22 cellular contexts compared by ENCODE assay signal in the genomic region with DNA sequence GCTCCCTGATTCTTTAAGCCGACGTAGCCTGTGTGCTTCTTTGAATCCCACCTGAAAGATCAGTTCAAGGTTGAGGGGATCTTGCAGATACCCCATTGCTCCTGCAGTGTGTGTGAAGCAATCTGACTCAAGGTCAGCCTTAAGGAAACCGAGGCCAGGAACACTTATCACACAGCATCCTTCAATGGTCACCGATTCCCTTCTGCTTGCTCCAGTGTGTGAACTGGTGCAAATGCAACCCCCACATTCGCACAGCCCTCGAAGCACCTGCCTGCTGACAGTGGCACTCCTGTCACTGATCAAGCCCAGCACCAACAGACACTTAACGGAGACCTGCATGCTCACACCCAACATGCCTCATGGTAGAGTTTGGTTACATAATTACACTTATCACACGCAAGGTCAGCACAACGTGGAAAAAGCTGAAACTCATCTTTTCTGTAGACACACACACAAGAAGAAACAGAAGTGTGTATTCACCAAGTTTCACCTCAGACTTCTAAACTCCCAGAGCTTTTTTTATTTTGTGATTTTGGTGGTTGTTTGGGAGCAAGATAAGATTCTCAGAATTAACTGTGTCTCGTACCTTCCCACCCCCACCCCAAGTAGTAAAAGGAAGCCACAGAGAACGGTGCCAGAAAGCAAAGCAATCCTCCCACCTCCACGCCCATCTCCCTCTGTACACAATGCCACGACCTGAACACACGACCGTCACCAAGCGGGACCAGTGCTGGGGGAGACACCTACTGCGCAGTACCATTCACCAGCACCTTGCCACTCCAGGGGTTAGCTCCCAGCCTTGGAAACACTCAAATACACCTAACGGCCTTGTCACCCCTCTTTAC. TPM values are rescaled to one million over a fixed set of nuclear protein-coding genes. Genes with fewer than 3 reads are reported as not detected.
A peak's percentile ranks its signal among the peaks of the same experiment; 100 is the strongest.
DNase-seq lines count a peak whose midpoint lies in the region; ATAC-seq, FAIRE-seq and TF ChIP-seq lines count a peak whose summit lies in the region.
"Had no signal": no experiment of that assay in that cellular context is flagged by ENCODE, and none has a peak within 500 bp of the region (broad histone marks: within the 10 kb centered on the region; RNA-seq: fewer than 3 reads in every experiment).

No MANE protein-coding gene starts in this region.

- peaks cover 64% of the 10 kb centered on the region for H3K4me1 Mint-ChIP-seq in T-helper 2 cell treated with Interferon-gamma antibody and Interleukin-4, amounts not matched to agents 5 μg/mL and 100 μg/mL, for 36 hours (ENCODE audit: low read depth)
- H3K4me1 Mint-ChIP-seq in astrocyte (ENCODE audit: low read depth, unreplicated experiment), result peaks cover 27% of the 10 kb centered on the region
- H3K4me1 Mint-ChIP-seq in stimulated activated naive CD8-positive, alpha-beta T cell treated with anti-CD3 and anti-CD28 coated beads, Interleukin-15, amount 100 ng/mL, for 72 hours, result peaks cover 44% of the 10 kb centered on the region
- peaks cover 6% of the 10 kb centered on the region for H3K4me1 Mint-ChIP-seq in mesothelial cell of epicardium

- H3K4me3 ChIP-seq in astrocyte (ENCODE audit: insufficient read depth, low read depth, low read length), result no peak overlapping the region
- H3K4me3 ChIP-seq: suprapubic skin had no signal

- H3K4me1 ChIP-seq in astrocyte (ENCODE audit: insufficient read depth, low read length), result peaks cover 11% of the 10 kb centered on the region

- H3K27ac ChIP-seq in astrocyte (ENCODE audit: low read depth, low read length), result no peak overlapping the region
- H3K27ac ChIP-seq: suprapubic skin had no signal

- no peak overlapping the region for H3K9ac ChIP-seq in astrocyte (ENCODE audit: low read length)

- intact Hi-C loops in Right ventricle myocardium inferior (cut with DNase I), result loop anchor here (10.0 kb wide), 1 partner anchor 45 kb away; the partner anchor contains the start of gene USP7

- H3K9me3 ChIP-seq in astrocyte (ENCODE audit: insufficient read depth, low read depth, low read length), result no peaks in the 10 kb centered on the region
- H3K9me3 ChIP-seq: suprapubic skin had no signal

- DNase-seq in stimulated activated CD4-positive, alpha-beta T cell treated with anti-CD3 and anti-CD28 coated beads, Interleukin-15, amount 100 ng/mL, for 24 hours, result peak; percentile 10
- no peak for DNase-seq in stimulated activated CD4-positive, alpha-beta T cell treated with anti-CD3 and anti-CD28 coated beads, Interleukin-2, amount 100 ng/mL, for 24 hours
- DNase-seq in T-helper 2 cell treated with Interferon-gamma antibody and Interleukin-4, amounts not matched to agents 5 μg/mL and 100 μg/mL, for 36 hours (ENCODE audit: low spot score), result no peak
- DNase-seq in astrocyte (ENCODE audit: low read depth) (no peak), Right ventricle myocardium inferior (ENCODE audit: missing footprints) (no peak), mesothelial cell of epicardium (ENCODE audit: low spot score in 2 of 2, unreplicated experiment in 2 of 2) (no peak), ecto neural progenitor cell (ENCODE audit: low spot score) (no peak)
- DNase-seq in stimulated activated naive CD8-positive, alpha-beta T cell treated with anti-CD3 and anti-CD28 coated beads, Interleukin-15, amount 100 ng/mL, for 72 hours, result no peak
- DNase-seq: activated CD4-positive, CD25-positive, alpha-beta regulatory T cell; AML-193; amygdala; effector memory CD4-positive, alpha-beta T cell; glutamatergic neuron; Karpas-422; left ventricle myocardium superior; NCI-H1092 treated with DMSO at 0.1 percent for 48 hours; NCI-H526; stimulated activated CD4-positive, alpha-beta T cell treated with anti-CD3 and anti-CD28 coated beads, Interleukin-2, amount 100 ng/mL, for 48 hours had no signal

- H3K36me3 ChIP-seq in astrocyte (ENCODE audit: insufficient read depth, low read length), result peaks cover 51% of the 10 kb centered on the region

- peak overlapping the region; percentile 58 for H3K27ac Mint-ChIP-seq in T-helper 2 cell treated with Interferon-gamma antibody and Interleukin-4, amounts not matched to agents 5 μg/mL and 100 μg/mL, for 36 hours
- H3K27ac Mint-ChIP-seq in astrocyte (ENCODE audit: unreplicated experiment) (no peak overlapping the region), mesothelial cell of epicardium (no peak overlapping the region)
- H3K27ac Mint-ChIP-seq in stimulated activated naive CD8-positive, alpha-beta T cell treated with anti-CD3 and anti-CD28 coated beads, Interleukin-15, amount 100 ng/mL, for 72 hours, result peak overlapping the region; percentile 41 to 80

- no peak overlapping the region for H2AFZ ChIP-seq in astrocyte (ENCODE audit: low read depth, low read length)

- no peak overlapping the region for H3K4me2 ChIP-seq in astrocyte (ENCODE audit: low read length)

- H4K20me1 ChIP-seq in astrocyte (ENCODE audit: insufficient read depth, low read length), result peaks cover 73% of the 10 kb centered on the region

- TF ChIP-seq CTCF in astrocyte (IDR thresholded peaks at IDR 0.05; ENCODE audit: insufficient read depth, low read depth, low read length), result no peak
- TF ChIP-seq CTCF in mesothelial cell of epicardium (IDR thresholded peaks at IDR 0.05; ENCODE audit: unreplicated experiment), result no peak

- H3K36me3 Mint-ChIP-seq in T-helper 2 cell treated with Interferon-gamma antibody and Interleukin-4, amounts not matched to agents 5 μg/mL and 100 μg/mL, for 36 hours (ENCODE audit: low read depth), result peaks cover 71% of the 10 kb centered on the region
- H3K36me3 Mint-ChIP-seq in astrocyte (ENCODE audit: low read depth, unreplicated experiment) (peaks cover 25% of the 10 kb centered on the region), mesothelial cell of epicardium (peaks cover 52% of the 10 kb centered on the region)

- H3K27me3 Mint-ChIP-seq in T-helper 2 cell treated with Interferon-gamma antibody and Interleukin-4, amounts not matched to agents 5 μg/mL and 100 μg/mL, for 36 hours (ENCODE audit: low read depth), result no peaks in the 10 kb centered on the region
- no peaks in the 10 kb centered on the region for H3K27me3 Mint-ChIP-seq in astrocyte (ENCODE audit: low read depth, unreplicated experiment)
- H3K27me3 Mint-ChIP-seq in stimulated activated naive CD8-positive, alpha-beta T cell treated with anti-CD3 and anti-CD28 coated beads, Interleukin-15, amount 100 ng/mL, for 72 hours, result no peaks in the 10 kb centered on the region
- H3K27me3 Mint-ChIP-seq in mesothelial cell of epicardium (ENCODE audit: low read depth), result no peaks in the 10 kb centered on the region

- H3K9me3 Mint-ChIP-seq in T-helper 2 cell treated with Interferon-gamma antibody and Interleukin-4, amounts not matched to agents 5 μg/mL and 100 μg/mL, for 36 hours, result no peaks in the 10 kb centered on the region
- H3K9me3 Mint-ChIP-seq in astrocyte (ENCODE audit: unreplicated experiment) (no peaks in the 10 kb centered on the region), mesothelial cell of epicardium (no peaks in the 10 kb centered on the region)
- H3K9me3 Mint-ChIP-seq in stimulated activated naive CD8-positive, alpha-beta T cell treated with anti-CD3 and anti-CD28 coated beads, Interleukin-15, amount 100 ng/mL, for 72 hours, result no peaks in the 10 kb centered on the region

- H3K4me3 Mint-ChIP-seq in T-helper 2 cell treated with Interferon-gamma antibody and Interleukin-4, amounts not matched to agents 5 μg/mL and 100 μg/mL, for 36 hours, result peak overlapping the region; percentile 74
- H3K4me3 Mint-ChIP-seq in astrocyte (ENCODE audit: unreplicated experiment) (peak overlapping the region; percentile 63), mesothelial cell of epicardium (no peak overlapping the region)
- peak overlapping the region in 1 of 2 donors; percentile 3 for H3K4me3 Mint-ChIP-seq in stimulated activated naive CD8-positive, alpha-beta T cell treated with anti-CD3 and anti-CD28 coated beads, Interleukin-15, amount 100 ng/mL, for 72 hours

- no peak for FAIRE-seq in astrocyte (lab: Jason Lieb, UNC)
- FAIRE-seq: D721Med had no signal

- H3K27me3 ChIP-seq in astrocyte (ENCODE audit: insufficient read depth, low read length), result no peaks in the 10 kb centered on the region
- H3K27me3 ChIP-seq: suprapubic skin had no signal

- no peak for ATAC-seq in stimulated activated naive CD8-positive, alpha-beta T cell treated with anti-CD3 and anti-CD28 coated beads, Interleukin-15, amount 100 ng/mL, for 72 hours
- ATAC-seq in Right ventricle myocardium inferior, result no peak
- ATAC-seq: left ventricle myocardium superior had no signal

- peaks cover 55% of the 10 kb centered on the region for H3K79me2 ChIP-seq in astrocyte (ENCODE audit: insufficient read depth, low read length)

RNA-seq across cellular contexts. Expression of gene LITAFD, which starts 37.2 kb away (rescaled TPM):
- total RNA-seq in astrocyte (not detected in 2 replicates), Right ventricle myocardium inferior (not detected), mesothelial cell of epicardium (not detected in 3 replicates)
- total RNA-seq: left ventricle myocardium superior, mucosa of gallbladder, osteocyte, suprapubic skin had no signal

RNA-seq across cellular contexts. Expression of gene USP7, which starts 44.4 kb away (rescaled TPM):
- 93.6 and 96.9 TPM in 2 replicates for total RNA-seq in astrocyte
- total RNA-seq in Right ventricle myocardium inferior, result 61.6 TPM
- total RNA-seq in mesothelial cell of epicardium, result 135 to 139 TPM (median 136 TPM) in 3 replicates

RNA-seq across cellular contexts. Expression of gene CARHSP1, which starts 50.5 kb away (rescaled TPM):
- total RNA-seq in astrocyte (51.0 and 61.5 TPM in 2 replicates), Right ventricle myocardium inferior (32.7 TPM), mesothelial cell of epicardium (78.6 to 84.2 TPM (median 80.3 TPM) in 3 replicates)

Comparison
In these comparisons a context has a peak if more than half of its experiments do, and no peak if none do; other contexts are left out.
1. H3K27ac Mint-ChIP-seq: peak in T-helper 2 cell treated with Interferon-gamma antibody and Interleukin-4, amounts not matched to agents 5 μg/mL and 100 μg/mL, for 36 hours (single experiment) and stimulated activated naive CD8-positive, alpha-beta T cell treated with anti-CD3 and anti-CD28 coated beads, Interleukin-15, amount 100 ng/mL, for 72 hours (2 of 2); none in astrocyte (single experiment) and mesothelial cell of epicardium (single experiment).